Comparison of ENCODE assay signal across 19 cellular contexts in genomic region chr7:7220821-7221220, GRCh38. TPM values are rescaled to one million over a fixed set of nuclear protein-coding genes. Genes with fewer than 3 reads are reported as not detected.
DNase-seq lines count a peak whose midpoint lies in the region; ATAC-seq and TF ChIP-seq lines count a peak whose summit lies in the region.
"Had no signal": no experiment of that assay in that cellular context is flagged by ENCODE, and none has a peak within 500 bp of the region (broad histone marks: within the 10 kb centered on the region; RNA-seq: fewer than 3 reads in every experiment).

No MANE protein-coding gene starts in this region.

- no peaks in the 10 kb centered on the region for H3K9me3 Mint-ChIP-seq in HFFc6
- peaks cover 15% of the 10 kb centered on the region; the same call in 1 of the 2 replicates for H3K9me3 Mint-ChIP-seq in WTC11
- peaks cover 8% of the 10 kb centered on the region for H3K9me3 Mint-ChIP-seq in neural progenitor cell
- H3K9me3 Mint-ChIP-seq: naive B cell had no signal

- peaks cover 15% of the 10 kb centered on the region for H3K36me3 Mint-ChIP-seq in HFFc6 (ENCODE audit: low read depth)
- peaks cover 48% of the 10 kb centered on the region for H3K36me3 Mint-ChIP-seq in WTC11
- H3K36me3 Mint-ChIP-seq in neural progenitor cell = peaks cover 30% of the 10 kb centered on the region

- H2AFZ ChIP-seq in smooth muscle cell (ENCODE audit: low read depth) (no peak overlapping the region), neural progenitor cell (replicated peaks) (no peak overlapping the region)

- no peak for TF ChIP-seq CTCF in HFFc6 (IDR thresholded peaks at IDR 0.05)
- TF ChIP-seq CTCF in WTC11 (IDR thresholded peaks at IDR 0.05) = no peak
- TF ChIP-seq CTCF in smooth muscle cell (IDR thresholded peaks at IDR 0.05; ENCODE audit: borderline replicate concordance, insufficient read depth, poor library complexity, severe bottlenecking) = no peak
- TF ChIP-seq CTCF in neural progenitor cell (IDR thresholded peaks at IDR 0.05) = no peak

- H3K4me3 ChIP-seq in smooth muscle cell (no peak overlapping the region), neural progenitor cell (no peak overlapping the region)
- H3K4me3 ChIP-seq: adrenal gland, heart right ventricle, lower lobe of right lung, SJSA1, tibial artery had no signal

- H3K4me1 Mint-ChIP-seq in HFFc6 (ENCODE audit: low read depth) (peaks cover 22% of the 10 kb centered on the region), WTC11 (peaks cover 49% of the 10 kb centered on the region), neural progenitor cell (no peaks in the 10 kb centered on the region)

- CTCF ChIA-PET in WTC11 (lab: Charles Lee) = interaction anchor here (1.2 kb wide), 1 partner anchor 117 kb away, joined by 3 read pairs; no protein-coding TSS in a partner anchor

- H3K36me3 ChIP-seq in smooth muscle cell (ENCODE audit: low read depth) (no peaks in the 10 kb centered on the region), neural progenitor cell (no peaks in the 10 kb centered on the region)
- H3K36me3 ChIP-seq: adrenal gland, lower lobe of right lung had no signal

- H3K27me3 Mint-ChIP-seq in HFFc6 (ENCODE audit: insufficient read depth) (peaks cover 1% of the 10 kb centered on the region), WTC11 (ENCODE audit: low read depth) (no peaks in the 10 kb centered on the region), neural progenitor cell (ENCODE audit: insufficient read depth, low read depth) (no peaks in the 10 kb centered on the region)
- H3K27me3 Mint-ChIP-seq: naive B cell had no signal

- peak overlapping the region; percentile 88 for H3K27ac Mint-ChIP-seq in HFFc6
- H3K27ac Mint-ChIP-seq in WTC11 = peak overlapping the region; percentile 11
- no peak overlapping the region for H3K27ac Mint-ChIP-seq in neural progenitor cell

- no peak overlapping the region for H3K9ac ChIP-seq in smooth muscle cell (ENCODE audit: low read depth)
- no peak overlapping the region for H3K9ac ChIP-seq in neural progenitor cell

- peak overlapping the region; percentile 83 for H3K27ac ChIP-seq in smooth muscle cell (ENCODE audit: low read depth)
- H3K27ac ChIP-seq in neural progenitor cell = no peak overlapping the region
- H3K27ac ChIP-seq: adrenal gland, lower lobe of right lung, SJSA1, tibial artery had no signal

- 27% methylated on average over 3 of the region's 3 CpGs for WGBS in smooth muscle cell (ENCODE audit: low lambda C conversion rate)

- H3F3A ChIP-seq in smooth muscle cell (ENCODE audit: low read depth) = peaks cover 8% of the 10 kb centered on the region
- H3F3A ChIP-seq in neural progenitor cell (ENCODE audit: low read depth) = no peaks in the 10 kb centered on the region

- H3K79me2 ChIP-seq in smooth muscle cell (ENCODE audit: low read depth) (peaks cover 36% of the 10 kb centered on the region), neural progenitor cell (ENCODE audit: low read depth) (peaks cover 49% of the 10 kb centered on the region)

- H3K4me2 ChIP-seq in smooth muscle cell (peak overlapping the region; percentile 68), neural progenitor cell (no peak overlapping the region)

- no peaks in the 10 kb centered on the region for H3K27me3 ChIP-seq in smooth muscle cell (ENCODE audit: low read depth)
- H3K27me3 ChIP-seq in neural progenitor cell = no peaks in the 10 kb centered on the region
- H3K27me3 ChIP-seq: adrenal gland, heart right ventricle, SJSA1, tibial artery had no signal

- POLR2A ChIA-PET in WTC11 (lab: Charles Lee) = no interaction called here

- ATAC-seq in WTC11 = no peak
- ATAC-seq: lower lobe of right lung, sciatic nerve had no signal

- H4K20me1 ChIP-seq in smooth muscle cell (ENCODE audit: low read depth) (peaks cover 27% of the 10 kb centered on the region), neural progenitor cell (ENCODE audit: low read depth) (no peaks in the 10 kb centered on the region)

- peaks cover 3% of the 10 kb centered on the region for H3K4me1 ChIP-seq in smooth muscle cell (ENCODE audit: low read depth)
- no peaks in the 10 kb centered on the region for H3K4me1 ChIP-seq in neural progenitor cell

- DNase-seq in HFFc6 (no peak), WTC11 (ENCODE audit: low spot score) (no peak), fibroblast of gingiva (ENCODE audit: low read depth) (peak; percentile 24), smooth muscle cell (lab: John Stamatoyannopoulos, UW; ENCODE audit: unreplicated experiment) (no peak), neural progenitor cell (ENCODE audit: low spot score) (no peak), LoVo (ENCODE audit: low spot score) (no peak)
- DNase-seq in activated naive CD4-positive, alpha-beta T cell (lab: John Stamatoyannopoulos, UW) = no peak
- DNase-seq: activated CD4-positive, CD25-positive, alpha-beta regulatory T cell treated with anti-CD3 and anti-CD28 coated beads, Interleukin-2, amount 50 U/mL, for 72 hours; adrenal gland; AML-193; effector memory CD4-positive, alpha-beta T cell; heart right ventricle; lower lobe of right lung; naive B cell; stimulated activated naive CD4-positive, alpha-beta T cell; T1000; tibial artery had no signal

- H3K9me3 ChIP-seq in smooth muscle cell (replicated peaks; ENCODE audit: low read depth) (no peaks in the 10 kb centered on the region), neural progenitor cell (ENCODE audit: low read depth) (no peaks in the 10 kb centered on the region)
- H3K9me3 ChIP-seq: adrenal gland, lower lobe of right lung, SJSA1, tibial artery had no signal

- H3K4me3 Mint-ChIP-seq in HFFc6 (peak overlapping the region; percentile 69), WTC11 (no peak overlapping the region), neural progenitor cell (no peak overlapping the region)
- H3K4me3 Mint-ChIP-seq: naive B cell had no signal

TF ChIP-seq in WTC11, 78 proteins besides CTCF, POLR2A, EP300 and RAD21 (continues in another document):
- TF ChIP-seq ZNF425 (CRISPR knock-in tag; conservative IDR thresholded peaks at IDR 0.05) = no peak
- no peak for TF ChIP-seq ZNF219 (CRISPR knock-in tag; IDR thresholded peaks at IDR 0.05; ENCODE audit: borderline replicate concordance)
- no peak for TF ChIP-seq TCF7 (CRISPR knock-in tag; IDR thresholded peaks at IDR 0.05; ENCODE audit: low read depth)
- no peak for TF ChIP-seq ZMAT4 (CRISPR knock-in tag; IDR thresholded peaks at IDR 0.05)
- no peak for TF ChIP-seq JAZF1 (CRISPR knock-in tag; IDR thresholded peaks at IDR 0.05)
- TF ChIP-seq HMGXB4 (CRISPR knock-in tag; IDR thresholded peaks at IDR 0.05) = no peak
- no peak for TF ChIP-seq HMGA2 (CRISPR knock-in tag; IDR thresholded peaks at IDR 0.05)
- TF ChIP-seq SMAD4 (CRISPR knock-in tag; IDR thresholded peaks at IDR 0.05) = no peak
- TF ChIP-seq TEAD1 (CRISPR knock-in tag; IDR thresholded peaks at IDR 0.05) = no peak
- TF ChIP-seq JUN (CRISPR knock-in tag; IDR thresholded peaks at IDR 0.05) = no peak
- TF ChIP-seq CDX4 (CRISPR knock-in tag; IDR thresholded peaks at IDR 0.05; ENCODE audit: borderline replicate concordance) = no peak

RNA-seq across cellular contexts. Expression of gene C1GALT1, which starts 38.5 kb away (rescaled TPM):
- total RNA-seq in HFFc6 (2021; fragmentation: NEBNext Ultra II Directional; extraction: Animal tissue kit (Norgen Biotek cat#: 25700)) = 10 to 100 TPM; 32.3 to 47.4 (median 34.1) TPM
- total RNA-seq in WTC11 (2021) = 106 to 114 TPM (median 107 TPM) in 3 replicates
- 89.9 and 108 TPM in 2 replicates for total RNA-seq in smooth muscle cell
- polyA plus RNA-seq in smooth muscle cell = 20.6 and 25.0 TPM in 2 replicates
- 37.0 and 59.2 TPM in 2 replicates for total RNA-seq in neural progenitor cell (ENCODE audit: low replicate concordance)
